8 cellular contexts compared by ENCODE assay signal in genomic region chrX:49230500-49231232, GRCh38. TPM values are rescaled to one million over a fixed set of nuclear protein-coding genes. Genes with fewer than 3 reads are reported as not detected.
DNase-seq lines count a peak whose midpoint lies in the region; ATAC-seq and TF ChIP-seq lines count a peak whose summit lies in the region.

No MANE protein-coding gene starts in this region.

- H3K36me3 Mint-ChIP-seq in activated B cell treated with CpG ODN at 0.5 μM for 24 hours (ENCODE audit: low read depth) (peaks cover 3% of the 10 kb centered on the region), memory B cell (no peaks in the 10 kb centered on the region)

- H3K9me3 Mint-ChIP-seq in activated B cell treated with CpG ODN at 0.5 μM for 24 hours (no peaks in the 10 kb centered on the region), memory B cell (no peaks in the 10 kb centered on the region)

- H3K27ac Mint-ChIP-seq in activated B cell treated with CpG ODN at 0.5 μM for 24 hours (peak overlapping the region; percentile 95), memory B cell (peak overlapping the region; percentile 97)

- peak overlapping the region; percentile 85 for H3K4me3 Mint-ChIP-seq in activated B cell treated with CpG ODN at 0.5 μM for 24 hours
- peak overlapping the region; percentile 90 for H3K4me3 Mint-ChIP-seq in memory B cell

- CTCF ChIA-PET in activated B cell treated with CpG ODN at 0.5 μM for 24 hours (lab: Charles Lee): no interaction called here

- TF ChIP-seq CTCF in activated B cell treated with CpG ODN at 0.5 μM for 24 hours (IDR thresholded peaks at IDR 0.05): no peak
- peak; percentile 37 for TF ChIP-seq CTCF in choroid plexus epithelial cell (conservative IDR thresholded peaks at IDR 0.05; ENCODE audit: low read depth, low read length)

- POLR2A ChIA-PET in activated B cell treated with CpG ODN at 0.5 μM for 24 hours (lab: Charles Lee): interaction anchor here (0.6 to 1.9 kb wide), 9 partner anchors 30 to 339 kb away, joined by 3 to 8 read pairs (median 4); partner anchors contain the start of genes PPP1R3F and WDR45

- intact Hi-C loops in activated B cell treated with CpG ODN at 0.5 μM for 24 hours (cut with micrococcal nuclease): loop anchor here (1.0 to 2.0 kb wide), 3 partner anchors 30 to 40 kb away; partner anchors contain the start of genes PPP1R3F and SYP

- H3K4me1 Mint-ChIP-seq in activated B cell treated with CpG ODN at 0.5 μM for 24 hours (peaks cover 18% of the 10 kb centered on the region), memory B cell (peaks cover 7% of the 10 kb centered on the region)

- no peaks in the 10 kb centered on the region for H3K27me3 Mint-ChIP-seq in activated B cell treated with CpG ODN at 0.5 μM for 24 hours
- no peaks in the 10 kb centered on the region for H3K27me3 Mint-ChIP-seq in memory B cell

- DNase-seq in NCI-H1436 (lab: John Stamatoyannopoulos, UW) (peak; percentile 43), NCI-H1436 treated with DMSO at 0.1 percent for 48 hours (lab: John Stamatoyannopoulos, UW) (no peak), activated B cell treated with CpG ODN at 0.5 μM for 24 hours (peak; percentile 54), choroid plexus epithelial cell (ENCODE audit: low read depth) (no peak), memory B cell (ENCODE audit: low spot score in 2 of 2) (peak; percentile 45 to 51), epidermal melanocyte (ENCODE audit: insufficient read length, low spot score) (no peak)
- DNase-seq in stimulated activated CD8-positive, alpha-beta memory T cell treated with anti-CD3 and anti-CD28 coated beads, Interleukin-2, amount 100 ng/mL, for 1 hour (ENCODE audit: low read depth in 2 of 2): peak; percentile 11 to 24

- ATAC-seq in HG03442 (IDR thresholded peaks at IDR 0.05; ENCODE audit: unreplicated experiment): peak; percentile 58
- peak; percentile 78 for ATAC-seq in activated B cell treated with CpG ODN at 0.5 μM for 24 hours (ENCODE audit: low read depth)
- ATAC-seq in memory B cell (ENCODE audit: low read depth): peak; percentile 74

- peak overlapping the region; percentile 37 for H3K4me3 ChIP-seq in choroid plexus epithelial cell (ENCODE audit: low read depth, low read length)

RNA-seq across cellular contexts. Expression of gene CACNA1F, which starts 2.5 kb away (rescaled TPM):
- total RNA-seq in activated B cell treated with CpG ODN at 0.5 μM for 24 hours: 2.6 and 3.0 TPM in 2 replicates

RNA-seq across cellular contexts. Expression of gene CCDC22, which starts 4.6 kb away (rescaled TPM):
- total RNA-seq in activated B cell treated with CpG ODN at 0.5 μM for 24 hours: 26.8 and 31.3 TPM in 2 replicates

RNA-seq across cellular contexts. Expression of gene SYP, which starts 30.7 kb away (rescaled TPM):
- 0.82 and 1.6 TPM in 2 replicates for total RNA-seq in activated B cell treated with CpG ODN at 0.5 μM for 24 hours

RNA-seq across cellular contexts. Expression of gene FOXP3, which starts 33.8 kb away (rescaled TPM):
- total RNA-seq in activated B cell treated with CpG ODN at 0.5 μM for 24 hours: 0.12 and 0.29 TPM in 2 replicates

RNA-seq across cellular contexts. Expression of gene PPP1R3F, which starts 38.9 kb away (rescaled TPM):
- 5.9 and 7.4 TPM in 2 replicates for total RNA-seq in activated B cell treated with CpG ODN at 0.5 μM for 24 hours

Comparison
In these comparisons a context has a peak if more than half of its experiments do, and no peak if none do; other contexts are left out.
1. DNase-seq: peak in NCI-H1436 (single experiment), activated B cell treated with CpG ODN at 0.5 μM for 24 hours (single experiment), memory B cell (2 of 2) and stimulated activated CD8-positive, alpha-beta memory T cell treated with anti-CD3 and anti-CD28 coated beads, Interleukin-2, amount 100 ng/mL, for 1 hour (2 of 2); none in NCI-H1436 treated with DMSO at 0.1 percent for 48 hours (single experiment), choroid plexus epithelial cell (single experiment) and epidermal melanocyte (single experiment).
2. Peak in every context shown above with its lines, with median percentiles within 50 percentile points of each other: ATAC-seq.